1 cellular context compared by ENCODE assay signal in the genomic region with DNA sequence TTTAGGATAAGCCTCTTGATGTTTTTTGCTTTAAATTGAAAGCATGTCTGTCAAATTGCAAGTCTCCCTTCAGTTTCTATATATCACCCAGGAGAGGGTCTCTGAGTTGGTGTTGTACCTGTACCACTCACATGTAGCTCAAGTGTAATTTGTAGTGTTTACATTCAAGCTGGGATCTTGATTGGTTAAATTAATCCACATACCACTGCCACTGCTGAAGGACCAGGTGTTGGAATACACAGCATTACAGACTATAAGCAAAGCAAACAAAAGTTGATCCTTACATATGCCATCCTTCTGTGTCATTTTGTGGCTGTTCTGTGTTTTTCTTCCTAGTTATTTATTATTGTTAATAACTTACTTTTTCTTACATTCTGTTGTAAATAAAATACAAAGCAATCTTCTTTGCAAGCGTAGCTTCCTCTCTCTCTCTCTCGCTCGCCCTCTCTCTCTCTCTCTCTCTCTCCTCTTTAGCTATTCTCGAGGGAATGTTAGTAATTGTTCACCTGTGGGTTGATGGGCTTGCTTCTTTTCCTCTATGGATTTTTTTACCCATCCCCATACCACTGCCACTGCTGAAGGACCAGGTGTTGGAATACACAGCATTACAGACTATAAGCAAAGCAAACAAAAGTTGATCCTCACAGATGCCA.
TF ChIP-seq lines count a peak whose summit lies in the region.

No MANE protein-coding gene starts in this region.

TF ChIP-seq in HEK293, 187 proteins besides CTCF, POLR2A, EP300 and RAD21 (continued from another document):
- TF ChIP-seq, protein P1, sequence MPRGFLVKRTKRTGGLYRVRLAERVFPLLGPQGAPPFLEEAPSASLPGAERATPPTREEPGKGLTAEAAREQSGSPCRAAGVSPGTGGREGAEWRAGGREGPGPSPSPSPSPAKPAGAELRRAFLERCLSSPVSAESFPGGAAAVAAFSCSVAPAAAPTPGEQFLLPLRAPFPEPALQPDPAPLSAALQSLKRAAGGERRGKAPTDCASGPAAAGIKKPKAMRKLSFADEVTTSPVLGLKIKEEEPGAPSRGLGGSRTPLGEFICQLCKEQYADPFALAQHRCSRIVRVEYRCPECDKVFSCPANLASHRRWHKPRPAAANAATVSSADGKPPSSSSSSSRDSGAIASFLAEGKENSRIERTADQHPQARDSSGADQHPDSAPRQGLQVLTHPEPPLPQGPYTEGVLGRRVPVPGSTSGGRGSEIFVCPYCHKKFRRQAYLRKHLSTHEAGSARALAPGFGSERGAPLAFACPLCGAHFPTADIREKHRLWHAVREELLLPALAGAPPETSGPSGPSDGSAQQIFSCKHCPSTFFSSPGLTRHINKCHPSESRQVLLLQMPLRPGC (tag by site-specific recombination; IDR thresholded peaks at IDR 0.05), result no peak
- 0 out of 2 replicates have a peak, but pooled peaks have one; percentile 11 for TF ChIP-seq SCRT2 (tag by site-specific recombination; IDR thresholded peaks at IDR 0.05)
- TF ChIP-seq, protein P2, sequence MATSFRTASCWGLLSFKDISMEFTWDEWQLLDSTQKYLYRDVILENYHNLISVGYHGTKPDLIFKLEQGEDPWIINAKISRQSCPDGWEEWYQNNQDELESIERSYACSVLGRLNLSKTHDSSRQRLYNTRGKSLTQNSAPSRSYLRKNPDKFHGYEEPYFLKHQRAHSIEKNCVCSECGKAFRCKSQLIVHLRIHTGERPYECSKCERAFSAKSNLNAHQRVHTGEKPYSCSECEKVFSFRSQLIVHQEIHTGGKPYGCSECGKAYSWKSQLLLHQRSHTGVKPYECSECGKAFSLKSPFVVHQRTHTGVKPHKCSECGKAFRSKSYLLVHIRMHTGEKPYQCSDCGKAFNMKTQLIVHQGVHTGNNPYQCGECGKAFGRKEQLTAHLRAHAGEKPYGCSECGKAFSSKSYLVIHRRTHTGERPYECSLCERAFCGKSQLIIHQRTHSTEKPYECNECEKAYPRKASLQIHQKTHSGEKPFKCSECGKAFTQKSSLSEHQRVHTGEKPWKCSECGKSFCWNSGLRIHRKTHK (tag by site-specific recombination; IDR thresholded peaks at IDR 0.05), result peak; percentile 55; the same call in 1 of the 2 replicates
